1 cellular context compared by ENCODE assay signal in the genomic region with DNA sequence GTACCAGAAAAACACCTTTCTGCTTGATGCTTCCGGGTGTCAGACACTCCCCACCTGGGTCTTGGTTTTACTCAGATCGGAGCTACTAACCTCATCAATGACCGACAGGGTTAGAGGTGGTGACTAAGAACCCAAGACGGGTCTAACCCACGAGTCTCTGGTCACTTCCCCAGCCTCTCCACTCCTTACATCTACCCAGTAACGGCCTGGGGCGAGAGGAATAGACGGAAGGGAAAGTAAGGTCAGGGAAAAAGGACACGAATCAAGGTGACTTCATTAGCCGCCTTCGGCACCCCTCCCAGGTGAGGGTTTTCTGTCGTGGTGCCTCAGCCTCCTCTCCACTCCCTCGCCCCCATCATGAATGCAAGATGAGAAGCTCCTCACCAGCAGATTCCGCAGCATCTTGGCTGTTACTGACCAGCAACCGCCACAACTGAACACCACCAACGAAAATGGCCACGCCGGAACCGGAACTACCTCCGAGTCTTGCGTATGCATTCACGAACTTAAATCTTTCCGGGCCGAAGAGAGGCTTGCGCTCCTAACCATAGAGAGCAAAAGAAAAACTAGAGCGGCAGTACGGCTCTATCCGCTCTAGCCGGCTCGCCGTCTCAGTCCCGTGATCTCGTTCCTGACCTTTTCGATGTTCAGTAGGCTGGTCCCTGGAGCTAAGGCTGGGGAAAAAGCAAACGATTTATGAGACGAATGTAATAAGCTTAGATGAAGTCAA.
A peak's percentile ranks its signal among the peaks of the same experiment; 100 is the strongest.
TF ChIP-seq lines count a peak whose summit lies in the region.

A gene with protein sequence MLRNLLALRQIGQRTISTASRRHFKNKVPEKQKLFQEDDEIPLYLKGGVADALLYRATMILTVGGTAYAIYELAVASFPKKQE (minus strand): TSS at position 469 of the 730 bp plus-strand sequence. CDS start 67 bp downstream, at position 402.

TF ChIP-seq in HepG2, 621 proteins besides CTCF, POLR2A, EP300 and RAD21 (continued from another document and continues in another):
- TF ChIP-seq, protein P1, sequence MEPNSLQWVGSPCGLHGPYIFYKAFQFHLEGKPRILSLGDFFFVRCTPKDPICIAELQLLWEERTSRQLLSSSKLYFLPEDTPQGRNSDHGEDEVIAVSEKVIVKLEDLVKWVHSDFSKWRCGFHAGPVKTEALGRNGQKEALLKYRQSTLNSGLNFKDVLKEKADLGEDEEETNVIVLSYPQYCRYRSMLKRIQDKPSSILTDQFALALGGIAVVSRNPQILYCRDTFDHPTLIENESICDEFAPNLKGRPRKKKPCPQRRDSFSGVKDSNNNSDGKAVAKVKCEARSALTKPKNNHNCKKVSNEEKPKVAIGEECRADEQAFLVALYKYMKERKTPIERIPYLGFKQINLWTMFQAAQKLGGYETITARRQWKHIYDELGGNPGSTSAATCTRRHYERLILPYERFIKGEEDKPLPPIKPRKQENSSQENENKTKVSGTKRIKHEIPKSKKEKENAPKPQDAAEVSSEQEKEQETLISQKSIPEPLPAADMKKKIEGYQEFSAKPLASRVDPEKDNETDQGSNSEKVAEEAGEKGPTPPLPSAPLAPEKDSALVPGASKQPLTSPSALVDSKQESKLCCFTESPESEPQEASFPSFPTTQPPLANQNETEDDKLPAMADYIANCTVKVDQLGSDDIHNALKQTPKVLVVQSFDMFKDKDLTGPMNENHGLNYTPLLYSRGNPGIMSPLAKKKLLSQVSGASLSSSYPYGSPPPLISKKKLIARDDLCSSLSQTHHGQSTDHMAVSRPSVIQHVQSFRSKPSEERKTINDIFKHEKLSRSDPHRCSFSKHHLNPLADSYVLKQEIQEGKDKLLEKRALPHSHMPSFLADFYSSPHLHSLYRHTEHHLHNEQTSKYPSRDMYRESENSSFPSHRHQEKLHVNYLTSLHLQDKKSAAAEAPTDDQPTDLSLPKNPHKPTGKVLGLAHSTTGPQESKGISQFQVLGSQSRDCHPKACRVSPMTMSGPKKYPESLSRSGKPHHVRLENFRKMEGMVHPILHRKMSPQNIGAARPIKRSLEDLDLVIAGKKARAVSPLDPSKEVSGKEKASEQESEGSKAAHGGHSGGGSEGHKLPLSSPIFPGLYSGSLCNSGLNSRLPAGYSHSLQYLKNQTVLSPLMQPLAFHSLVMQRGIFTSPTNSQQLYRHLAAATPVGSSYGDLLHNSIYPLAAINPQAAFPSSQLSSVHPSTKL (CRISPR knock-in tag; IDR thresholded peaks at IDR 0.05), result peak; percentile 70
- no peak for TF ChIP-seq ZNF383 (CRISPR knock-in tag; IDR thresholded peaks at IDR 0.05; ENCODE audit: borderline replicate concordance)
- no peak for TF ChIP-seq STAT5B (CRISPR knock-in tag; IDR thresholded peaks at IDR 0.05)
- TF ChIP-seq ZNF720 (CRISPR knock-in tag; IDR thresholded peaks at IDR 0.05), result no peak
- TF ChIP-seq, protein P2, sequence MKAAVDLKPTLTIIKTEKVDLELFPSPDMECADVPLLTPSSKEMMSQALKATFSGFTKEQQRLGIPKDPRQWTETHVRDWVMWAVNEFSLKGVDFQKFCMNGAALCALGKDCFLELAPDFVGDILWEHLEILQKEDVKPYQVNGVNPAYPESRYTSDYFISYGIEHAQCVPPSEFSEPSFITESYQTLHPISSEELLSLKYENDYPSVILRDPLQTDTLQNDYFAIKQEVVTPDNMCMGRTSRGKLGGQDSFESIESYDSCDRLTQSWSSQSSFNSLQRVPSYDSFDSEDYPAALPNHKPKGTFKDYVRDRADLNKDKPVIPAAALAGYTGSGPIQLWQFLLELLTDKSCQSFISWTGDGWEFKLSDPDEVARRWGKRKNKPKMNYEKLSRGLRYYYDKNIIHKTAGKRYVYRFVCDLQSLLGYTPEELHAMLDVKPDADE (CRISPR knock-in tag; IDR thresholded peaks at IDR 0.05), result no peak
- TF ChIP-seq, protein P3, sequence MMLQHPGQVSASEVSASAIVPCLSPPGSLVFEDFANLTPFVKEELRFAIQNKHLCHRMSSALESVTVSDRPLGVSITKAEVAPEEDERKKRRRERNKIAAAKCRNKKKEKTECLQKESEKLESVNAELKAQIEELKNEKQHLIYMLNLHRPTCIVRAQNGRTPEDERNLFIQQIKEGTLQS (CRISPR knock-in tag; IDR thresholded peaks at IDR 0.05), result 0 out of 2 replicates have a peak, but pooled peaks have one; percentile 18
- no peak for TF ChIP-seq ZNF83 (CRISPR knock-in tag; IDR thresholded peaks at IDR 0.05; ENCODE audit: borderline replicate concordance)
- TF ChIP-seq, protein P4, sequence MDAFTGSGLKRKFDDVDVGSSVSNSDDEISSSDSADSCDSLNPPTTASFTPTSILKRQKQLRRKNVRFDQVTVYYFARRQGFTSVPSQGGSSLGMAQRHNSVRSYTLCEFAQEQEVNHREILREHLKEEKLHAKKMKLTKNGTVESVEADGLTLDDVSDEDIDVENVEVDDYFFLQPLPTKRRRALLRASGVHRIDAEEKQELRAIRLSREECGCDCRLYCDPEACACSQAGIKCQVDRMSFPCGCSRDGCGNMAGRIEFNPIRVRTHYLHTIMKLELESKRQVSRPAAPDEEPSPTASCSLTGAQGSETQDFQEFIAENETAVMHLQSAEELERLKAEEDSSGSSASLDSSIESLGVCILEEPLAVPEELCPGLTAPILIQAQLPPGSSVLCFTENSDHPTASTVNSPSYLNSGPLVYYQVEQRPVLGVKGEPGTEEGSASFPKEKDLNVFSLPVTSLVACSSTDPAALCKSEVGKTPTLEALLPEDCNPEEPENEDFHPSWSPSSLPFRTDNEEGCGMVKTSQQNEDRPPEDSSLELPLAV (CRISPR knock-in tag; conservative IDR thresholded peaks at IDR 0.05; ENCODE audit: low read depth), result no peak
- TF ChIP-seq THYN1 (CRISPR knock-in tag; IDR thresholded peaks at IDR 0.05; ENCODE audit: borderline replicate concordance, low read depth), result no peak
- TF ChIP-seq, protein P5, sequence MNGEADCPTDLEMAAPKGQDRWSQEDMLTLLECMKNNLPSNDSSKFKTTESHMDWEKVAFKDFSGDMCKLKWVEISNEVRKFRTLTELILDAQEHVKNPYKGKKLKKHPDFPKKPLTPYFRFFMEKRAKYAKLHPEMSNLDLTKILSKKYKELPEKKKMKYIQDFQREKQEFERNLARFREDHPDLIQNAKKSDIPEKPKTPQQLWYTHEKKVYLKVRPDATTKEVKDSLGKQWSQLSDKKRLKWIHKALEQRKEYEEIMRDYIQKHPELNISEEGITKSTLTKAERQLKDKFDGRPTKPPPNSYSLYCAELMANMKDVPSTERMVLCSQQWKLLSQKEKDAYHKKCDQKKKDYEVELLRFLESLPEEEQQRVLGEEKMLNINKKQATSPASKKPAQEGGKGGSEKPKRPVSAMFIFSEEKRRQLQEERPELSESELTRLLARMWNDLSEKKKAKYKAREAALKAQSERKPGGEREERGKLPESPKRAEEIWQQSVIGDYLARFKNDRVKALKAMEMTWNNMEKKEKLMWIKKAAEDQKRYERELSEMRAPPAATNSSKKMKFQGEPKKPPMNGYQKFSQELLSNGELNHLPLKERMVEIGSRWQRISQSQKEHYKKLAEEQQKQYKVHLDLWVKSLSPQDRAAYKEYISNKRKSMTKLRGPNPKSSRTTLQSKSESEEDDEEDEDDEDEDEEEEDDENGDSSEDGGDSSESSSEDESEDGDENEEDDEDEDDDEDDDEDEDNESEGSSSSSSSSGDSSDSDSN (CRISPR knock-in tag; IDR thresholded peaks at IDR 0.05), result peak; percentile 64
- peak; percentile 88; the same call in 1 of the 2 replicates for TF ChIP-seq MTF2 (CRISPR knock-in tag; IDR thresholded peaks at IDR 0.05; ENCODE audit: borderline replicate concordance)
- TF ChIP-seq ZNF44 (CRISPR knock-in tag; IDR thresholded peaks at IDR 0.05), result peak; percentile 53; the same call in 1 of the 2 replicates
- TF ChIP-seq ZNF570 (CRISPR knock-in tag; IDR thresholded peaks at IDR 0.05; ENCODE audit: borderline replicate concordance), result no peak
- TF ChIP-seq PAWR (CRISPR knock-in tag; IDR thresholded peaks at IDR 0.05; ENCODE audit: borderline replicate concordance), result no peak
- TF ChIP-seq, protein P6, sequence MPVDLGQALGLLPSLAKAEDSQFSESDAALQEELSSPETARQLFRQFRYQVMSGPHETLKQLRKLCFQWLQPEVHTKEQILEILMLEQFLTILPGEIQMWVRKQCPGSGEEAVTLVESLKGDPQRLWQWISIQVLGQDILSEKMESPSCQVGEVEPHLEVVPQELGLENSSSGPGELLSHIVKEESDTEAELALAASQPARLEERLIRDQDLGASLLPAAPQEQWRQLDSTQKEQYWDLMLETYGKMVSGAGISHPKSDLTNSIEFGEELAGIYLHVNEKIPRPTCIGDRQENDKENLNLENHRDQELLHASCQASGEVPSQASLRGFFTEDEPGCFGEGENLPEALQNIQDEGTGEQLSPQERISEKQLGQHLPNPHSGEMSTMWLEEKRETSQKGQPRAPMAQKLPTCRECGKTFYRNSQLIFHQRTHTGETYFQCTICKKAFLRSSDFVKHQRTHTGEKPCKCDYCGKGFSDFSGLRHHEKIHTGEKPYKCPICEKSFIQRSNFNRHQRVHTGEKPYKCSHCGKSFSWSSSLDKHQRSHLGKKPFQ (CRISPR knock-in tag; IDR thresholded peaks at IDR 0.05; ENCODE audit: insufficient replicate concordance), result no peak
- no peak for TF ChIP-seq NFE2 (CRISPR knock-in tag; IDR thresholded peaks at IDR 0.05)
- no peak for TF ChIP-seq ZNF468 (CRISPR knock-in tag; IDR thresholded peaks at IDR 0.05)
- TF ChIP-seq, protein P7, sequence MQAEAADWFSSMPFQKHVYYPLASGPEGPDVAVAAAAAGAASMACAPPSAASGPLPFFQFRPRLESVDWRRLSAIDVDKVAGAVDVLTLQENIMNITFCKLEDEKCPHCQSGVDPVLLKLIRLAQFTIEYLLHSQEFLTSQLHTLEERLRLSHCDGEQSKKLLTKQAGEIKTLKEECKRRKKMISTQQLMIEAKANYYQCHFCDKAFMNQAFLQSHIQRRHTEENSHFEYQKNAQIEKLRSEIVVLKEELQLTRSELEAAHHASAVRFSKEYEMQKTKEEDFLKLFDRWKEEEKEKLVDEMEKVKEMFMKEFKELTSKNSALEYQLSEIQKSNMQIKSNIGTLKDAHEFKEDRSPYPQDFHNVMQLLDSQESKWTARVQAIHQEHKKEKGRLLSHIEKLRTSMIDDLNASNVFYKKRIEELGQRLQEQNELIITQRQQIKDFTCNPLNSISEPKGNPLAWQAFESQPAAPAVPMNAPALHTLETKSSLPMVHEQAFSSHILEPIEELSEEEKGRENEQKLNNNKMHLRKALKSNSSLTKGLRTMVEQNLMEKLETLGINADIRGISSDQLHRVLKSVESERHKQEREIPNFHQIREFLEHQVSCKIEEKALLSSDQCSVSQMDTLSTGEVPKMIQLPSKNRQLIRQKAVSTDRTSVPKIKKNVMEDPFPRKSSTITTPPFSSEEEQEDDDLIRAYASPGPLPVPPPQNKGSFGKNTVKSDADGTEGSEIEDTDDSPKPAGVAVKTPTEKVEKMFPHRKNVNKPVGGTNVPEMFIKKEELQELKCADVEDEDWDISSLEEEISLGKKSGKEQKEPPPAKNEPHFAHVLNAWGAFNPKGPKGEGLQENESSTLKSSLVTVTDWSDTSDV (CRISPR knock-in tag; IDR thresholded peaks at IDR 0.05), result no peak
- 0 out of 2 replicates have a peak, but pooled peaks have one; percentile 42 for TF ChIP-seq DNMT3B (CRISPR knock-in tag; conservative IDR thresholded peaks at IDR 0.05)
- TF ChIP-seq, protein P8, sequence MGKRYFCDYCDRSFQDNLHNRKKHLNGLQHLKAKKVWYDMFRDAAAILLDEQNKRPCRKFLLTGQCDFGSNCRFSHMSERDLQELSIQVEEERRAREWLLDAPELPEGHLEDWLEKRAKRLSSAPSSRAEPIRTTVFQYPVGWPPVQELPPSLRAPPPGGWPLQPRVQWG (CRISPR knock-in tag; IDR thresholded peaks at IDR 0.05; ENCODE audit: borderline replicate concordance, low read depth), result no peak
- peak; percentile 94 for TF ChIP-seq ZNF501 (CRISPR knock-in tag; IDR thresholded peaks at IDR 0.05)
- TF ChIP-seq, protein P9, sequence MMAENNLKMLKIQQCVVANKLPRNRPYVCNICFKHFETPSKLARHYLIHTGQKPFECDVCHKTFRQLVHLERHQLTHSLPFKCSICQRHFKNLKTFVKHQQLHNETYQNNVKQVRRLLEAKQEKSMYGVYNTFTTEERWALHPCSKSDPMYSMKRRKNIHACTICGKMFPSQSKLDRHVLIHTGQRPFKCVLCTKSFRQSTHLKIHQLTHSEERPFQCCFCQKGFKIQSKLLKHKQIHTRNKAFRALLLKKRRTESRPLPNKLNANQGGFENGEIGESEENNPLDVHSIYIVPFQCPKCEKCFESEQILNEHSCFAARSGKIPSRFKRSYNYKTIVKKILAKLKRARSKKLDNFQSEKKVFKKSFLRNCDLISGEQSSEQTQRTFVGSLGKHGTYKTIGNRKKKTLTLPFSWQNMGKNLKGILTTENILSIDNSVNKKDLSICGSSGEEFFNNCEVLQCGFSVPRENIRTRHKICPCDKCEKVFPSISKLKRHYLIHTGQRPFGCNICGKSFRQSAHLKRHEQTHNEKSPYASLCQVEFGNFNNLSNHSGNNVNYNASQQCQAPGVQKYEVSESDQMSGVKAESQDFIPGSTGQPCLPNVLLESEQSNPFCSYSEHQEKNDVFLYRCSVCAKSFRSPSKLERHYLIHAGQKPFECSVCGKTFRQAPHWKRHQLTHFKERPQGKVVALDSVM (CRISPR knock-in tag; IDR thresholded peaks at IDR 0.05), result peak; percentile 49; the same call in 1 of the 2 replicates
- TF ChIP-seq, protein P10, sequence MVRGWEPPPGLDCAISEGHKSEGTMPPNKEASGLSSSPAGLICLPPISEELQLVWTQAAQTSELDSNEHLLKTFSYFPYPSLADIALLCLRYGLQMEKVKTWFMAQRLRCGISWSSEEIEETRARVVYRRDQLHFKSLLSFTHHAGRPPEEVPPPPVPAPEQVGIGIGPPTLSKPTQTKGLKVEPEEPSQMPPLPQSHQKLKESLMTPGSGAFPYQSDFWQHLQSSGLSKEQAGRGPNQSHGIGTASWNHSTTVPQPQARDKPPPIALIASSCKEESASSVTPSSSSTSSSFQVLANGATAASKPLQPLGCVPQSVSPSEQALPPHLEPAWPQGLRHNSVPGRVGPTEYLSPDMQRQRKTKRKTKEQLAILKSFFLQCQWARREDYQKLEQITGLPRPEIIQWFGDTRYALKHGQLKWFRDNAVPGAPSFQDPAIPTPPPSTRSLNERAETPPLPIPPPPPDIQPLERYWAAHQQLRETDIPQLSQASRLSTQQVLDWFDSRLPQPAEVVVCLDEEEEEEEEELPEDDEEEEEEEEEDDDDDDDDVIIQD (CRISPR knock-in tag; IDR thresholded peaks at IDR 0.05; ENCODE audit: low read depth), result peak; percentile 99
- no peak for TF ChIP-seq ARNT (IDR thresholded peaks at IDR 0.05)
- TF ChIP-seq AGO1 (IDR thresholded peaks at IDR 0.05; ENCODE audit: low read depth, low read length, poor library complexity, severe bottlenecking), result no peak
- TF ChIP-seq, protein P11, sequence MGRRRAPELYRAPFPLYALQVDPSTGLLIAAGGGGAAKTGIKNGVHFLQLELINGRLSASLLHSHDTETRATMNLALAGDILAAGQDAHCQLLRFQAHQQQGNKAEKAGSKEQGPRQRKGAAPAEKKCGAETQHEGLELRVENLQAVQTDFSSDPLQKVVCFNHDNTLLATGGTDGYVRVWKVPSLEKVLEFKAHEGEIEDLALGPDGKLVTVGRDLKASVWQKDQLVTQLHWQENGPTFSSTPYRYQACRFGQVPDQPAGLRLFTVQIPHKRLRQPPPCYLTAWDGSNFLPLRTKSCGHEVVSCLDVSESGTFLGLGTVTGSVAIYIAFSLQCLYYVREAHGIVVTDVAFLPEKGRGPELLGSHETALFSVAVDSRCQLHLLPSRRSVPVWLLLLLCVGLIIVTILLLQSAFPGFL (CRISPR knock-in tag; IDR thresholded peaks at IDR 0.05), result no peak
- no peak for TF ChIP-seq HHEX (CRISPR knock-in tag; IDR thresholded peaks at IDR 0.05)
- TF ChIP-seq, protein P12, sequence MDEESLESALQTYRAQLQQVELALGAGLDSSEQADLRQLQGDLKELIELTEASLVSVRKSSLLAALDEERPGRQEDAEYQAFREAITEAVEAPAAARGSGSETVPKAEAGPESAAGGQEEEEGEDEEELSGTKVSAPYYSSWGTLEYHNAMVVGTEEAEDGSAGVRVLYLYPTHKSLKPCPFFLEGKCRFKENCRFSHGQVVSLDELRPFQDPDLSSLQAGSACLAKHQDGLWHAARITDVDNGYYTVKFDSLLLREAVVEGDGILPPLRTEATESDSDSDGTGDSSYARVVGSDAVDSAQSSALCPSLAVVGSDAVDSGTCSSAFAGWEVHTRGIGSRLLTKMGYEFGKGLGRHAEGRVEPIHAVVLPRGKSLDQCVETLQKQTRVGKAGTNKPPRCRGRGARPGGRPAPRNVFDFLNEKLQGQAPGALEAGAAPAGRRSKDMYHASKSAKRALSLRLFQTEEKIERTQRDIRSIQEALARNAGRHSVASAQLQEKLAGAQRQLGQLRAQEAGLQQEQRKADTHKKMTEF (CRISPR knock-in tag; IDR thresholded peaks at IDR 0.05), result peak; percentile 88
